Comparison of ENCODE assay signal across 8 cellular contexts in the genomic region with DNA sequence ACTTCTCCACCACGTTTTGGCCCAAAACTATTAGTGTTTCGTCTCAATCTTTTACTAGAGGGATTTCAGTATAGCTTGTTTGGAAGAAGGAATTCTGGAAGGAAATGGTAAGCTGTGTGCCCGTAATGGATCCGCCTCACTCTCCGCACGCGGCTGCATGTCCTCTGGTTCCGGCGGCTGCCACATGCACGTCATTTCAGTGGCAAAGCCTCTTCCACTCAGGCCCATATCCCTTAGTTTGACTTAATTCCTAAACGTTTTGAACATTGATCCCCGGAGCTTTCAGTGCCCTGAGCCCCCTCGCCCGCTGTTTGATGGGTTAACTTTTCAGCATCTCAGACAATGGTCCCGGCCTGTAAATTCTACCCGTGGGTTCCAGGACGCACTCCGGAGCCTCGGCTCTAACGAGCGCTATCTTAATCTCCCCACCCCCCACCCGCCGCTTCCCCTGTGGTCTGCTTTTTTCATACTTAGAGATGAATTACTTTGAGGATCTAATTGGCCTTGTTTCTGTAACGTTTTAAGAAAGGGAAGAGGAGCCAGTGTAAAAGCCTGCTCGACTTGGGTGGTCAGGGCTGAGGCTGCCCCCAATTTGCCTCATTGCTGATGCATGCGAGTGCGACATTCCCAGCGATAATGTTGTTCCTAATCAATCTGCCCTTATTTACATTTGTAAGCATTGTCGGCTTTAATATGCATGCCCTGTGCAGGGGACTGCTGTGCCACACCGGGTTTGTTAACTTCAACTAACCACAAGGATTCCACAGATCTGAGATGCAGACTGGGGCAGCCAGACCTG. TPM values are rescaled to one million over a fixed set of nuclear protein-coding genes. Genes with fewer than 3 reads are reported as not detected.
A peak's percentile ranks its signal among the peaks of the same experiment; 100 is the strongest.
DNase-seq lines count a peak whose midpoint lies in the region; ATAC-seq and TF ChIP-seq lines count a peak whose summit lies in the region.

No MANE protein-coding gene starts in this region.

- H3K27ac Mint-ChIP-seq in activated naive CD4-positive, alpha-beta T cell treated with anti-CD3 and anti-CD28 coated beads, Interleukin-2, amount 10 ng/mL, durations not matched to agents 7 days and 5 days, result no peak overlapping the region
- peak overlapping the region; percentile 88 for H3K27ac Mint-ChIP-seq in stimulated activated effector memory CD8-positive, alpha-beta T cell treated with anti-CD3 and anti-CD28 coated beads, Interleukin-12 subunit alpha, Interleukin-12 subunit beta, amount 100 ng/mL, for 72 hours

- H3K4me3 Mint-ChIP-seq in activated naive CD4-positive, alpha-beta T cell treated with anti-CD3 and anti-CD28 coated beads, Interleukin-2, amount 10 ng/mL, durations not matched to agents 7 days and 5 days, result peak overlapping the region; percentile 81
- peak overlapping the region; percentile 92 for H3K4me3 Mint-ChIP-seq in stimulated activated effector memory CD8-positive, alpha-beta T cell treated with anti-CD3 and anti-CD28 coated beads, Interleukin-12 subunit alpha, Interleukin-12 subunit beta, amount 100 ng/mL, for 72 hours

- H3K4me1 ChIP-seq in left ventricle myocardium inferior, result peaks cover 62% of the 10 kb centered on the region

- peaks cover 96% of the 10 kb centered on the region for H3K27me3 Mint-ChIP-seq in activated naive CD4-positive, alpha-beta T cell treated with anti-CD3 and anti-CD28 coated beads, Interleukin-2, amount 10 ng/mL, durations not matched to agents 7 days and 5 days

- intact Hi-C loops in left ventricle myocardium inferior (cut with micrococcal nuclease), result no loop called here

- H3K36me3 ChIP-seq in WERI-Rb-1 (no peaks in the 10 kb centered on the region), left ventricle myocardium inferior (no peaks in the 10 kb centered on the region)

- peak overlapping the region; percentile 92 for H3K4me3 ChIP-seq in WERI-Rb-1 (ENCODE audit: low read depth, low read length)
- H3K4me3 ChIP-seq in left ventricle myocardium inferior, result peak overlapping the region; percentile 96

- peaks cover 52% of the 10 kb centered on the region for H3K4me1 Mint-ChIP-seq in activated naive CD4-positive, alpha-beta T cell treated with anti-CD3 and anti-CD28 coated beads, Interleukin-2, amount 10 ng/mL, durations not matched to agents 7 days and 5 days
- peaks cover 37% of the 10 kb centered on the region for H3K4me1 Mint-ChIP-seq in stimulated activated effector memory CD8-positive, alpha-beta T cell treated with anti-CD3 and anti-CD28 coated beads, Interleukin-12 subunit alpha, Interleukin-12 subunit beta, amount 100 ng/mL, for 72 hours

- H3K9me3 ChIP-seq in WERI-Rb-1 (ENCODE audit: severe bottlenecking) (no peaks in the 10 kb centered on the region), left ventricle myocardium inferior (replicated peaks) (no peaks in the 10 kb centered on the region)

- no peak for DNase-seq in activated naive CD4-positive, alpha-beta T cell treated with anti-CD3 and anti-CD28 coated beads, Interleukin-2, amount 10 ng/mL, durations not matched to agents 7 days and 5 days
- DNase-seq in activated naive CD4-positive, alpha-beta T cell treated with anti-CD3 and anti-CD28 coated beads, Interleukin-2, amount 50 U/mL, for 16 hours, result no peak
- DNase-seq in WERI-Rb-1, result peak; percentile 62
- DNase-seq in left ventricle myocardium inferior, result no peak
- no peak for DNase-seq in stimulated activated effector memory CD8-positive, alpha-beta T cell treated with anti-CD3 and anti-CD28 coated beads, Interleukin-12 subunit alpha, Interleukin-12 subunit beta, amount 100 ng/mL, for 72 hours (ENCODE audit: low spot score in 2 of 2)
- DNase-seq in stimulated activated naive CD4-positive, alpha-beta T cell treated with Interleukin-2 at 50 U/mL for 16 hours (lab: John Stamatoyannopoulos, UW), result no peak
- DNase-seq in activated effector memory CD4-positive, alpha-beta T cell treated with Interleukin-2 at 50 U/mL for 16 hours, result no peak

- H3K27me3 ChIP-seq in WERI-Rb-1 (ENCODE audit: insufficient read depth, low read depth, severe bottlenecking) (no peaks in the 10 kb centered on the region), left ventricle myocardium inferior (ENCODE audit: low read depth) (no peaks in the 10 kb centered on the region)

- no peak for TF ChIP-seq CTCF in WERI-Rb-1 (IDR thresholded peaks at IDR 0.05; ENCODE audit: low read depth, low read length)
- no peak for TF ChIP-seq CTCF in left ventricle myocardium inferior (IDR thresholded peaks at IDR 0.05; ENCODE audit: borderline replicate concordance)

- H3K9me3 Mint-ChIP-seq in activated naive CD4-positive, alpha-beta T cell treated with anti-CD3 and anti-CD28 coated beads, Interleukin-2, amount 10 ng/mL, durations not matched to agents 7 days and 5 days, result no peaks in the 10 kb centered on the region
- H3K9me3 Mint-ChIP-seq in stimulated activated effector memory CD8-positive, alpha-beta T cell treated with anti-CD3 and anti-CD28 coated beads, Interleukin-12 subunit alpha, Interleukin-12 subunit beta, amount 100 ng/mL, for 72 hours, result no peaks in the 10 kb centered on the region

- H3K27ac ChIP-seq in WERI-Rb-1 (peak overlapping the region; percentile 98), left ventricle myocardium inferior (replicated peaks) (peak overlapping the region; percentile 99)

- peaks cover 4% of the 10 kb centered on the region for H3K36me3 Mint-ChIP-seq in activated naive CD4-positive, alpha-beta T cell treated with anti-CD3 and anti-CD28 coated beads, Interleukin-2, amount 10 ng/mL, durations not matched to agents 7 days and 5 days
- H3K36me3 Mint-ChIP-seq in stimulated activated effector memory CD8-positive, alpha-beta T cell treated with anti-CD3 and anti-CD28 coated beads, Interleukin-12 subunit alpha, Interleukin-12 subunit beta, amount 100 ng/mL, for 72 hours, result peaks cover 29% of the 10 kb centered on the region

- CTCF ChIA-PET in activated naive CD4-positive, alpha-beta T cell treated with anti-CD3 and anti-CD28 coated beads, Interleukin-2, amount 10 ng/mL, durations not matched to agents 7 days and 5 days (lab: Charles Lee), result no interaction called here

- no peak for ATAC-seq in stimulated activated effector memory CD8-positive, alpha-beta T cell treated with anti-CD3 and anti-CD28 coated beads, Interleukin-12 subunit alpha, Interleukin-12 subunit beta, amount 100 ng/mL, for 72 hours
- no peak for ATAC-seq in GM18517 (IDR thresholded peaks at IDR 0.05; ENCODE audit: unreplicated experiment)

RNA-seq across cellular contexts. Expression of gene PTCH1, which starts 4.6 kb away (rescaled TPM):
- 6.6 TPM for total RNA-seq in left ventricle myocardium inferior
